1 cellular context compared by ENCODE assay signal in the genomic region with DNA sequence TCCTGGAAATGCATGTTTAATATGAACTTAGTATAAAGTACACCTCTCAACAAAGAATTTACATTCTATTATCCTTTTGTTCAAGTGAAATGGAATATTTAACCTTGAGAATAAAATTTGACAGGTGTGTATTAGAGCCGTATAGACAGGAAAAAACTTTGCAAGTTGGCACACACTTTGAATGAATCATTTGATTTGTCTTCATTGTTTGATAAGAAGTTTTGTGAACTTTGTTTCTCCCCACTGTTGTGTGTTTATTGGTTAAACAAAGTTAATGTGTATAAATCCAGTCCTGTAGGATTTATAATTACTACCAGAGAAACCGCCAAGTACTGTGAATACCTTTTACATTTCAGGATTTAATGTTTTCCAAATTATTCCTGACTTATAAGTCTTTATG.
TF ChIP-seq lines count a peak whose summit lies in the region.

No MANE protein-coding gene starts in this region.

TF ChIP-seq in WTC11, 78 proteins besides CTCF, POLR2A, EP300 and RAD21 (continued from another document):
- TF ChIP-seq, protein P1, sequence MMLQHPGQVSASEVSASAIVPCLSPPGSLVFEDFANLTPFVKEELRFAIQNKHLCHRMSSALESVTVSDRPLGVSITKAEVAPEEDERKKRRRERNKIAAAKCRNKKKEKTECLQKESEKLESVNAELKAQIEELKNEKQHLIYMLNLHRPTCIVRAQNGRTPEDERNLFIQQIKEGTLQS (CRISPR knock-in tag; conservative IDR thresholded peaks at IDR 0.05), result no peak
- TF ChIP-seq NR3C1 (CRISPR knock-in tag; conservative IDR thresholded peaks at IDR 0.05; ENCODE audit: low read depth) (no peak), TP53 (CRISPR knock-in tag; IDR thresholded peaks at IDR 0.05) (no peak), OVOL2 (CRISPR knock-in tag; IDR thresholded peaks at IDR 0.05; ENCODE audit: borderline replicate concordance) (no peak)
- TF ChIP-seq, protein P2, sequence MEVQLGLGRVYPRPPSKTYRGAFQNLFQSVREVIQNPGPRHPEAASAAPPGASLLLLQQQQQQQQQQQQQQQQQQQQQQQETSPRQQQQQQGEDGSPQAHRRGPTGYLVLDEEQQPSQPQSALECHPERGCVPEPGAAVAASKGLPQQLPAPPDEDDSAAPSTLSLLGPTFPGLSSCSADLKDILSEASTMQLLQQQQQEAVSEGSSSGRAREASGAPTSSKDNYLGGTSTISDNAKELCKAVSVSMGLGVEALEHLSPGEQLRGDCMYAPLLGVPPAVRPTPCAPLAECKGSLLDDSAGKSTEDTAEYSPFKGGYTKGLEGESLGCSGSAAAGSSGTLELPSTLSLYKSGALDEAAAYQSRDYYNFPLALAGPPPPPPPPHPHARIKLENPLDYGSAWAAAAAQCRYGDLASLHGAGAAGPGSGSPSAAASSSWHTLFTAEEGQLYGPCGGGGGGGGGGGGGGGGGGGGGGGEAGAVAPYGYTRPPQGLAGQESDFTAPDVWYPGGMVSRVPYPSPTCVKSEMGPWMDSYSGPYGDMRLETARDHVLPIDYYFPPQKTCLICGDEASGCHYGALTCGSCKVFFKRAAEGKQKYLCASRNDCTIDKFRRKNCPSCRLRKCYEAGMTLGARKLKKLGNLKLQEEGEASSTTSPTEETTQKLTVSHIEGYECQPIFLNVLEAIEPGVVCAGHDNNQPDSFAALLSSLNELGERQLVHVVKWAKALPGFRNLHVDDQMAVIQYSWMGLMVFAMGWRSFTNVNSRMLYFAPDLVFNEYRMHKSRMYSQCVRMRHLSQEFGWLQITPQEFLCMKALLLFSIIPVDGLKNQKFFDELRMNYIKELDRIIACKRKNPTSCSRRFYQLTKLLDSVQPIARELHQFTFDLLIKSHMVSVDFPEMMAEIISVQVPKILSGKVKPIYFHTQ (CRISPR knock-in tag; IDR thresholded peaks at IDR 0.05), result no peak
